Comparison of ENCODE assay signal across 17 cellular contexts in genomic region chr9:118459832-118460425, GRCh38.
DNase-seq lines count a peak whose midpoint lies in the region; ATAC-seq and TF ChIP-seq lines count a peak whose summit lies in the region.
"Had no signal": no experiment of that assay in that cellular context is flagged by ENCODE, and none has a peak within 500 bp of the region (broad histone marks: within the 10 kb centered on the region; RNA-seq: fewer than 3 reads in every experiment).

No MANE protein-coding gene starts in this region.

- CTCF ChIA-PET in WTC11 (lab: Charles Lee), result no interaction called here

- no peak overlapping the region for H3K4me3 Mint-ChIP-seq in WTC11
- H3K4me3 Mint-ChIP-seq: activated naive CD8-positive, alpha-beta T cell; GM23338 had no signal

- H3K27ac ChIP-seq in right atrium auricular region, result peak overlapping the region; percentile 14 to 65
- H3K27ac ChIP-seq: coronary artery, hepatocyte, PC-9 had no signal

- H3K9me3 Mint-ChIP-seq in WTC11, result no peaks in the 10 kb centered on the region

- no peaks in the 10 kb centered on the region for H3K9me3 ChIP-seq in right atrium auricular region

- no peaks in the 10 kb centered on the region for H3K4me1 ChIP-seq in right atrium auricular region

- no peak overlapping the region for H3K27ac Mint-ChIP-seq in WTC11
- H3K27ac Mint-ChIP-seq: activated naive CD8-positive, alpha-beta T cell; GM23338 had no signal

- POLR2A ChIA-PET in WTC11 (lab: Charles Lee), result no interaction called here

- peaks cover 21% of the 10 kb centered on the region for H3K4me1 Mint-ChIP-seq in WTC11

- peak; percentile 8 for DNase-seq in COLO668 (lab: John Stamatoyannopoulos, UW; ENCODE audit: unreplicated experiment)
- peak; percentile 10 for DNase-seq in DMS 273 treated with DMSO at 0.1 percent for 48 hours (lab: John Stamatoyannopoulos, UW)
- DNase-seq in NCI-H345 treated with DMSO at 0.1 percent for 48 hours (lab: John Stamatoyannopoulos, UW; ENCODE audit: unreplicated experiment), result peak; percentile 83
- DNase-seq in right atrium auricular region (ENCODE audit: low spot score), result no peak
- no peak for DNase-seq in WTC11 (ENCODE audit: low spot score)
- no peak for DNase-seq in GM10266 (ENCODE audit: extremely low spot score)
- no peak for DNase-seq in SHP77 treated with DMSO at 0.1 percent for 48 hours (lab: John Stamatoyannopoulos, UW)
- DNase-seq: KBM-7; NCI-H526; PC-9; stimulated activated CD4-positive, alpha-beta T cell treated with anti-CD3 and anti-CD28 coated beads, Interleukin-15, amount 100 ng/mL, for 24 hours; T-helper 9 cell had no signal

- H3K36me3 Mint-ChIP-seq in WTC11, result no peaks in the 10 kb centered on the region
- H3K36me3 Mint-ChIP-seq: activated naive CD8-positive, alpha-beta T cell had no signal

- no peaks in the 10 kb centered on the region for H3K27me3 Mint-ChIP-seq in WTC11 (ENCODE audit: low read depth)
- H3K27me3 Mint-ChIP-seq: activated naive CD8-positive, alpha-beta T cell had no signal

- H3K4me3 ChIP-seq in right atrium auricular region, result no peak overlapping the region
- H3K4me3 ChIP-seq: coronary artery, GM23338, hepatocyte, PC-9 had no signal

- ATAC-seq in WTC11, result no peak
- ATAC-seq: activated CD4-positive, CD25-positive, alpha-beta regulatory T cell treated with anti-CD3 and anti-CD28 coated beads, Interleukin-2, amount 50 U/mL, for 24 hours; GM23338 had no signal

- no peaks in the 10 kb centered on the region for H3K27me3 ChIP-seq in right atrium auricular region
- H3K27me3 ChIP-seq: hepatocyte had no signal

- H3K36me3 ChIP-seq in right atrium auricular region, result no peaks in the 10 kb centered on the region

- TF ChIP-seq CTCF in right atrium auricular region (IDR thresholded peaks at IDR 0.05) (no peak), WTC11 (IDR thresholded peaks at IDR 0.05) (no peak), GM10266 (IDR thresholded peaks at IDR 0.05; ENCODE audit: control insufficient read depth, insufficient read depth, low read depth, missing control alignments) (no peak)

TF ChIP-seq in WTC11, 78 proteins besides CTCF, POLR2A, EP300 and RAD21:
- no peak for TF ChIP-seq TCF7 (CRISPR knock-in tag; IDR thresholded peaks at IDR 0.05; ENCODE audit: low read depth)
- TF ChIP-seq NFE2L1 (CRISPR knock-in tag; IDR thresholded peaks at IDR 0.05), result no peak
- no peak for TF ChIP-seq SMAD4 (CRISPR knock-in tag; IDR thresholded peaks at IDR 0.05)

Comparison
In these comparisons a context has a peak if more than half of its experiments do, and no peak if none do; other contexts are left out.
1. DNase-seq: peak in COLO668 (single experiment), DMS 273 treated with DMSO at 0.1 percent for 48 hours (single experiment) and NCI-H345 treated with DMSO at 0.1 percent for 48 hours (single experiment); none in right atrium auricular region (single experiment), WTC11 (single experiment), GM10266 (single experiment) and SHP77 treated with DMSO at 0.1 percent for 48 hours (single experiment).